ENCODE assay signal across 1 cellular context in the genomic region with DNA sequence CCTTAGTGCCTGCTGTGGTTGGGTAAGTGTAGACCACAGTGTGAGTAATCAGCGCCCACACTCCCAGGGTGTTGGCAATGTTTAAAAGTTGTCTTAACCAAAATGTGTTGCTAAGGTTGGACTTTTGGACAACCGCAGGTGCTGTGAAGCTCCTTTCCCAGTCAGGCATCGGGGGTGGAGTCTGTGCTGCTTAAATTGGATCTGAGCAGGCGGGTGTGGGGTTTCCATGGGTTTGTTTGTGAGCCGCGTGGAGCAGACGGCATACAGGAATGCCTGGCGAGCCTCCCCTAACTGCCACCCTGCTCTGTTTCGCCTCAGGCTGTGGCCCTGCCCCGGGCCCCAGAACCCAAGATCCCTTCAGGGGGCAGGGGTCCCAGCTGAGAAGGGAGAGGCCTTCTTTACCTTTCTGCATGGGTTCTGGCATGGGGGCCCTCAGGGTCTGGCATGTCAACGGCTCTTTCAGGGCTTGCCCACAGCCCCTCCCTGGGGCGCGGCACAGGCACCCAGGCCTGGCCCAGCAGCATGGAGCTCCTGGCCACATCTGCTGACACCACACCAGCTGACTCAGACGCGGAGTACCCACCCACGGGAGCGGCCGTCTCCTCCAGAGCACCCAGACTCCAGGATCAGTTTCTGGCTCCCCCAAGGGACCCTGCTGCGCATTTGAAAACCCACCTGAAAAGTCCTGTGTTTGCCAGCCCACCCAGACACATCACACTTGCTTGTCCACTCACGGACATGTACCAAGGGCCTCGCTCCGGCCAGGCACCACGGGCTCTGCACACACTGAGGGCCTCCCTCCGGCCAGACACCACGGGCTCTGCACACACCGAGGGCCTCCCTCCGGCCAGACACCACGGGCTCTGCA.
TF ChIP-seq lines count a peak whose summit lies in the region.

No MANE protein-coding gene starts in this region.

TF ChIP-seq in HepG2, 621 proteins besides CTCF, POLR2A, EP300 and RAD21 (continued from another document):
- TF ChIP-seq, protein P1, sequence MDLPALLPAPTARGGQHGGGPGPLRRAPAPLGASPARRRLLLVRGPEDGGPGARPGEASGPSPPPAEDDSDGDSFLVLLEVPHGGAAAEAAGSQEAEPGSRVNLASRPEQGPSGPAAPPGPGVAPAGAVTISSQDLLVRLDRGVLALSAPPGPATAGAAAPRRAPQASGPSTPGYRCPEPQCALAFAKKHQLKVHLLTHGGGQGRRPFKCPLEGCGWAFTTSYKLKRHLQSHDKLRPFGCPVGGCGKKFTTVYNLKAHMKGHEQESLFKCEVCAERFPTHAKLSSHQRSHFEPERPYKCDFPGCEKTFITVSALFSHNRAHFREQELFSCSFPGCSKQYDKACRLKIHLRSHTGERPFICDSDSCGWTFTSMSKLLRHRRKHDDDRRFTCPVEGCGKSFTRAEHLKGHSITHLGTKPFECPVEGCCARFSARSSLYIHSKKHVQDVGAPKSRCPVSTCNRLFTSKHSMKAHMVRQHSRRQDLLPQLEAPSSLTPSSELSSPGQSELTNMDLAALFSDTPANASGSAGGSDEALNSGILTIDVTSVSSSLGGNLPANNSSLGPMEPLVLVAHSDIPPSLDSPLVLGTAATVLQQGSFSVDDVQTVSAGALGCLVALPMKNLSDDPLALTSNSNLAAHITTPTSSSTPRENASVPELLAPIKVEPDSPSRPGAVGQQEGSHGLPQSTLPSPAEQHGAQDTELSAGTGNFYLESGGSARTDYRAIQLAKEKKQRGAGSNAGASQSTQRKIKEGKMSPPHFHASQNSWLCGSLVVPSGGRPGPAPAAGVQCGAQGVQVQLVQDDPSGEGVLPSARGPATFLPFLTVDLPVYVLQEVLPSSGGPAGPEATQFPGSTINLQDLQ (CRISPR knock-in tag; IDR thresholded peaks at IDR 0.05) = no peak
- no peak for TF ChIP-seq HOXA7 (CRISPR knock-in tag; IDR thresholded peaks at IDR 0.05)
- TF ChIP-seq NRL (CRISPR knock-in tag; IDR thresholded peaks at IDR 0.05; ENCODE audit: borderline replicate concordance) = peak; percentile 29; the same call in 1 of the 2 replicates
- TF ChIP-seq ZNF513 (CRISPR knock-in tag; conservative IDR thresholded peaks at IDR 0.05) = no peak
- TF ChIP-seq, protein P2, sequence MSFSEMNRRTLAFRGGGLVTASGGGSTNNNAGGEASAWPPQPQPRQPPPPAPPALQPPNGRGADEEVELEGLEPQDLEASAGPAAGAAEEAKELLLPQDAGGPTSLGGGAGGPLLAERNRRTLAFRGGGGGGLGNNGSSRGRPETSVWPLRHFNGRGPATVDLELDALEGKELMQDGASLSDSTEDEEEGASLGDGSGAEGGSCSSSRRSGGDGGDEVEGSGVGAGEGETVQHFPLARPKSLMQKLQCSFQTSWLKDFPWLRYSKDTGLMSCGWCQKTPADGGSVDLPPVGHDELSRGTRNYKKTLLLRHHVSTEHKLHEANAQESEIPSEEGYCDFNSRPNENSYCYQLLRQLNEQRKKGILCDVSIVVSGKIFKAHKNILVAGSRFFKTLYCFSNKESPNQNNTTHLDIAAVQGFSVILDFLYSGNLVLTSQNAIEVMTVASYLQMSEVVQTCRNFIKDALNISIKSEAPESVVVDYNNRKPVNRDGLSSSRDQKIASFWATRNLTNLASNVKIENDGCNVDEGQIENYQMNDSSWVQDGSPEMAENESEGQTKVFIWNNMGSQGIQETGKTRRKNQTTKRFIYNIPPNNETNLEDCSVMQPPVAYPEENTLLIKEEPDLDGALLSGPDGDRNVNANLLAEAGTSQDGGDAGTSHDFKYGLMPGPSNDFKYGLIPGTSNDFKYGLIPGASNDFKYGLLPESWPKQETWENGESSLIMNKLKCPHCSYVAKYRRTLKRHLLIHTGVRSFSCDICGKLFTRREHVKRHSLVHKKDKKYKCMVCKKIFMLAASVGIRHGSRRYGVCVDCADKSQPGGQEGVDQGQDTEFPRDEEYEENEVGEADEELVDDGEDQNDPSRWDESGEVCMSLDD (CRISPR knock-in tag; IDR thresholded peaks at IDR 0.05; ENCODE audit: borderline replicate concordance) = peak; percentile 23; the same call in 1 of the 2 replicates
- no peak for TF ChIP-seq ZNF703 (CRISPR knock-in tag; IDR thresholded peaks at IDR 0.05; ENCODE audit: borderline replicate concordance)
- TF ChIP-seq SAP130 (CRISPR knock-in tag; IDR thresholded peaks at IDR 0.05; ENCODE audit: low read depth) = no peak; the same call in 1 of the 2 replicates
- peak; percentile 26; the same call in 1 of the 2 replicates for TF ChIP-seq ZFY (CRISPR knock-in tag; IDR thresholded peaks at IDR 0.05)
- TF ChIP-seq HNF4A (CRISPR knock-in tag; IDR thresholded peaks at IDR 0.05) = 0 out of 2 replicates have a peak, but pooled peaks have one; percentile 10
- no peak for TF ChIP-seq RAD51 (IDR thresholded peaks at IDR 0.05; ENCODE audit: borderline replicate concordance)
- TF ChIP-seq, protein P3, sequence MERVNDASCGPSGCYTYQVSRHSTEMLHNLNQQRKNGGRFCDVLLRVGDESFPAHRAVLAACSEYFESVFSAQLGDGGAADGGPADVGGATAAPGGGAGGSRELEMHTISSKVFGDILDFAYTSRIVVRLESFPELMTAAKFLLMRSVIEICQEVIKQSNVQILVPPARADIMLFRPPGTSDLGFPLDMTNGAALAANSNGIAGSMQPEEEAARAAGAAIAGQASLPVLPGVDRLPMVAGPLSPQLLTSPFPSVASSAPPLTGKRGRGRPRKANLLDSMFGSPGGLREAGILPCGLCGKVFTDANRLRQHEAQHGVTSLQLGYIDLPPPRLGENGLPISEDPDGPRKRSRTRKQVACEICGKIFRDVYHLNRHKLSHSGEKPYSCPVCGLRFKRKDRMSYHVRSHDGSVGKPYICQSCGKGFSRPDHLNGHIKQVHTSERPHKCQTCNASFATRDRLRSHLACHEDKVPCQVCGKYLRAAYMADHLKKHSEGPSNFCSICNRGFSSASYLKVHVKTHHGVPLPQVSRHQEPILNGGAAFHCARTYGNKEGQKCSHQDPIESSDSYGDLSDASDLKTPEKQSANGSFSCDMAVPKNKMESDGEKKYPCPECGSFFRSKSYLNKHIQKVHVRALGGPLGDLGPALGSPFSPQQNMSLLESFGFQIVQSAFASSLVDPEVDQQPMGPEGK (CRISPR knock-in tag; IDR thresholded peaks at IDR 0.05) = peak; percentile 29; the same call in 1 of the 2 replicates
- TF ChIP-seq JDP2 (CRISPR knock-in tag; IDR thresholded peaks at IDR 0.05; ENCODE audit: borderline replicate concordance) = no peak
- TF ChIP-seq DZIP1 (CRISPR knock-in tag; IDR thresholded peaks at IDR 0.05) = no peak
- no peak for TF ChIP-seq SRSF4 (IDR thresholded peaks at IDR 0.05; ENCODE audit: low read depth, low read length, poor library complexity, severe bottlenecking)
- TF ChIP-seq MXD1 (CRISPR knock-in tag; IDR thresholded peaks at IDR 0.05) = no peak
- TF ChIP-seq HNRNPL (IDR thresholded peaks at IDR 0.05; ENCODE audit: low read depth, low read length) = peak; percentile 56; the same call in 1 of the 2 replicates
- TF ChIP-seq LCORL (IDR thresholded peaks at IDR 0.05) = no peak
- TF ChIP-seq LCORL (CRISPR knock-in tag; IDR thresholded peaks at IDR 0.05) = 0 out of 2 replicates have a peak, but pooled peaks have one; percentile 40
- TF ChIP-seq ZNF18 (CRISPR knock-in tag; IDR thresholded peaks at IDR 0.05; ENCODE audit: insufficient replicate concordance) = peak; percentile 31
- no peak for TF ChIP-seq TAF15 (IDR thresholded peaks at IDR 0.05; ENCODE audit: low read depth, low read length, poor library complexity, severe bottlenecking)
- TF ChIP-seq NKX3-1 (CRISPR knock-in tag; IDR thresholded peaks at IDR 0.05) = no peak
- TF ChIP-seq ZNF367 (CRISPR knock-in tag; IDR thresholded peaks at IDR 0.05; ENCODE audit: borderline replicate concordance) = no peak
- no peak for TF ChIP-seq ZNF138 (CRISPR knock-in tag; IDR thresholded peaks at IDR 0.05; ENCODE audit: low read depth)
- TF ChIP-seq, protein P4, sequence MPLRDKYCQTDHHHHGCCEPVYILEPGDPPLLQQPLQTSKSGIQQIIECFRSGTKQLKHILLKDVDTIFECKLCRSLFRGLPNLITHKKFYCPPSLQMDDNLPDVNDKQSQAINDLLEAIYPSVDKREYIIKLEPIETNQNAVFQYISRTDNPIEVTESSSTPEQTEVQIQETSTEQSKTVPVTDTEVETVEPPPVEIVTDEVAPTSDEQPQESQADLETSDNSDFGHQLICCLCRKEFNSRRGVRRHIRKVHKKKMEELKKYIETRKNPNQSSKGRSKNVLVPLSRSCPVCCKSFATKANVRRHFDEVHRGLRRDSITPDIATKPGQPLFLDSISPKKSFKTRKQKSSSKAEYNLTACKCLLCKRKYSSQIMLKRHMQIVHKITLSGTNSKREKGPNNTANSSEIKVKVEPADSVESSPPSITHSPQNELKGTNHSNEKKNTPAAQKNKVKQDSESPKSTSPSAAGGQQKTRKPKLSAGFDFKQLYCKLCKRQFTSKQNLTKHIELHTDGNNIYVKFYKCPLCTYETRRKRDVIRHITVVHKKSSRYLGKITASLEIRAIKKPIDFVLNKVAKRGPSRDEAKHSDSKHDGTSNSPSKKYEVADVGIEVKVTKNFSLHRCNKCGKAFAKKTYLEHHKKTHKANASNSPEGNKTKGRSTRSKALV (CRISPR knock-in tag; IDR thresholded peaks at IDR 0.05) = 0 out of 2 replicates have a peak, but pooled peaks have one; percentile 32
- TF ChIP-seq FOSL2 (CRISPR knock-in tag; IDR thresholded peaks at IDR 0.05) = 0 out of 2 replicates have a peak, but pooled peaks have one; percentile 28
- TF ChIP-seq ZNF660 (CRISPR knock-in tag; IDR thresholded peaks at IDR 0.05; ENCODE audit: borderline replicate concordance, low read depth) = no peak
- no peak for TF ChIP-seq ZNF616 (CRISPR knock-in tag; IDR thresholded peaks at IDR 0.05; ENCODE audit: low read depth)
- peak; percentile 48 for TF ChIP-seq ZNF687 (CRISPR knock-in tag; IDR thresholded peaks at IDR 0.05)
- no peak for TF ChIP-seq ZNF441 (CRISPR knock-in tag; IDR thresholded peaks at IDR 0.05; ENCODE audit: borderline replicate concordance)
- TF ChIP-seq ZNF761 (CRISPR knock-in tag; conservative IDR thresholded peaks at IDR 0.05) = no peak
